In the genomic region with DNA sequence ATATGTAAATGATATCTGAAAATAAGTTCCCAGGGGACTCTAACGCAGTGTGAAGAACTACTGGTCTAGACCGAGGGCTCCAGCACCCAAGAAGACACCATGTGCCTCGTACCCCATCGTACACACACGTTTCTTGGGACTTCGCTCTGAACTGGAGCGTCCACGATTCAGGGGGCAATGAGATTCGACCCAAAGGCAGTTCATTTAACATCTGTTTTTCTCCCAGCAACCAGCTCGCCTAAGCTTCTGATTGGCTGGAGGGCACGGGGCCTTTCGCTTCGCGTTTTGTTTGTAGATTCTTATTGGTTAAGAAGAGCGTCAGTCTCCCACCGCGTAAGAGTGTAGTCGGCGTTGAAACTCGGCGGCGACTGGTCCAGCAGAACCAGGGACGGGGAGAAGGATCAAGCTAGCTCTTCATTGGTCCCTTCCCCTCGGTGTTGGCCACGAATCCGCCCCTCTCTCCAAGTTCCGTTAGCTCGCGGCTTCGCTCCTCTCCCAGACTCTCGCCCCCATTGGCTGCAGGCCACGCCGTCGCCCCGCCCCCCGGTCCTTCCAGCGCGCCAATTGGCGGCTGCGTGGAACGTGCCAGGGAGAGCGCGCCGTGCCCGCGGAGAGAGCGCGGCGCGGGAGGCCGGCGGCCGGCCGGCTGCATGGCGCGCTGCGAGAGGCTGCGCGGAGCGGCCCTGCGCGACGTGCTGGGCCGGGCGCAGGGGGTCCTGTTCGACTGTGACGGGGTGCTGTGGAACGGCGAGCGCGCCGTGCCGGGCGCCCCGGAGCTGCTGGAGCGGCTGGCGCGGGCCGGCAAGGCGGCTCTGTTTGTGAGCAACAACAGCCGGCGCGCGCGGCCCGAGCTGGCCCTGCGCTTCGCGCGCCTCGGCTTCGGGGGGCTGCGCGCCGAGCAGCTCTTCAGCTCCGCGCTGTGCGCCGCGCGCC, we compare ENCODE assay signal across 1 cellular context.
TF ChIP-seq lines count a peak whose summit lies in the region.

A gene with protein sequence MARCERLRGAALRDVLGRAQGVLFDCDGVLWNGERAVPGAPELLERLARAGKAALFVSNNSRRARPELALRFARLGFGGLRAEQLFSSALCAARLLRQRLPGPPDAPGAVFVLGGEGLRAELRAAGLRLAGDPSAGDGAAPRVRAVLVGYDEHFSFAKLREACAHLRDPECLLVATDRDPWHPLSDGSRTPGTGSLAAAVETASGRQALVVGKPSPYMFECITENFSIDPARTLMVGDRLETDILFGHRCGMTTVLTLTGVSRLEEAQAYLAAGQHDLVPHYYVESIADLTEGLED (plus strand): TSS at position 591 of the 933 bp plus-strand sequence. CDS start 60 bp downstream, at position 651.

TF ChIP-seq in K562, 482 proteins besides CTCF, POLR2A, EP300 and RAD21 (continued from another document and continues in another):
- TF ChIP-seq, protein P1, sequence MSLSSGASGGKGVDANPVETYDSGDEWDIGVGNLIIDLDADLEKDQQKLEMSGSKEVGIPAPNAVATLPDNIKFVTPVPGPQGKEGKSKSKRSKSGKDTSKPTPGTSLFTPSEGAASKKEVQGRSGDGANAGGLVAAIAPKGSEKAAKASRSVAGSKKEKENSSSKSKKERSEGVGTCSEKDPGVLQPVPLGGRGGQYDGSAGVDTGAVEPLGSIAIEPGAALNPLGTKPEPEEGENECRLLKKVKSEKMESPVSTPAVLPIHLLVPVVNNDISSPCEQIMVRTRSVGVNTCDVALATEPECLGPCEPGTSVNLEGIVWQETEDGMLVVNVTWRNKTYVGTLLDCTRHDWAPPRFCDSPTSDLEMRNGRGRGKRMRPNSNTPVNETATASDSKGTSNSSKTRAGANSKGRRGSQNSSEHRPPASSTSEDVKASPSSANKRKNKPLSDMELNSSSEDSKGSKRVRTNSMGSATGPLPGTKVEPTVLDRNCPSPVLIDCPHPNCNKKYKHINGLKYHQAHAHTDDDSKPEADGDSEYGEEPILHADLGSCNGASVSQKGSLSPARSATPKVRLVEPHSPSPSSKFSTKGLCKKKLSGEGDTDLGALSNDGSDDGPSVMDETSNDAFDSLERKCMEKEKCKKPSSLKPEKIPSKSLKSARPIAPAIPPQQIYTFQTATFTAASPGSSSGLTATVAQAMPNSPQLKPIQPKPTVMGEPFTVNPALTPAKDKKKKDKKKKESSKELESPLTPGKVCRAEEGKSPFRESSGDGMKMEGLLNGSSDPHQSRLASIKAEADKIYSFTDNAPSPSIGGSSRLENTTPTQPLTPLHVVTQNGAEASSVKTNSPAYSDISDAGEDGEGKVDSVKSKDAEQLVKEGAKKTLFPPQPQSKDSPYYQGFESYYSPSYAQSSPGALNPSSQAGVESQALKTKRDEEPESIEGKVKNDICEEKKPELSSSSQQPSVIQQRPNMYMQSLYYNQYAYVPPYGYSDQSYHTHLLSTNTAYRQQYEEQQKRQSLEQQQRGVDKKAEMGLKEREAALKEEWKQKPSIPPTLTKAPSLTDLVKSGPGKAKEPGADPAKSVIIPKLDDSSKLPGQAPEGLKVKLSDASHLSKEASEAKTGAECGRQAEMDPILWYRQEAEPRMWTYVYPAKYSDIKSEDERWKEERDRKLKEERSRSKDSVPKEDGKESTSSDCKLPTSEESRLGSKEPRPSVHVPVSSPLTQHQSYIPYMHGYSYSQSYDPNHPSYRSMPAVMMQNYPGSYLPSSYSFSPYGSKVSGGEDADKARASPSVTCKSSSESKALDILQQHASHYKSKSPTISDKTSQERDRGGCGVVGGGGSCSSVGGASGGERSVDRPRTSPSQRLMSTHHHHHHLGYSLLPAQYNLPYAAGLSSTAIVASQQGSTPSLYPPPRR (CRISPR knock-in tag; IDR thresholded peaks at IDR 0.05; ENCODE audit: borderline replicate concordance), result no peak
- peak; percentile 66; the same call in 1 of the 2 replicates for TF ChIP-seq POLR2H (tag; IDR thresholded peaks at IDR 0.05; ENCODE audit: low read depth)
- TF ChIP-seq NR3C1 (CRISPR knock-in tag; IDR thresholded peaks at IDR 0.05), result no peak
- TF ChIP-seq, protein P2, sequence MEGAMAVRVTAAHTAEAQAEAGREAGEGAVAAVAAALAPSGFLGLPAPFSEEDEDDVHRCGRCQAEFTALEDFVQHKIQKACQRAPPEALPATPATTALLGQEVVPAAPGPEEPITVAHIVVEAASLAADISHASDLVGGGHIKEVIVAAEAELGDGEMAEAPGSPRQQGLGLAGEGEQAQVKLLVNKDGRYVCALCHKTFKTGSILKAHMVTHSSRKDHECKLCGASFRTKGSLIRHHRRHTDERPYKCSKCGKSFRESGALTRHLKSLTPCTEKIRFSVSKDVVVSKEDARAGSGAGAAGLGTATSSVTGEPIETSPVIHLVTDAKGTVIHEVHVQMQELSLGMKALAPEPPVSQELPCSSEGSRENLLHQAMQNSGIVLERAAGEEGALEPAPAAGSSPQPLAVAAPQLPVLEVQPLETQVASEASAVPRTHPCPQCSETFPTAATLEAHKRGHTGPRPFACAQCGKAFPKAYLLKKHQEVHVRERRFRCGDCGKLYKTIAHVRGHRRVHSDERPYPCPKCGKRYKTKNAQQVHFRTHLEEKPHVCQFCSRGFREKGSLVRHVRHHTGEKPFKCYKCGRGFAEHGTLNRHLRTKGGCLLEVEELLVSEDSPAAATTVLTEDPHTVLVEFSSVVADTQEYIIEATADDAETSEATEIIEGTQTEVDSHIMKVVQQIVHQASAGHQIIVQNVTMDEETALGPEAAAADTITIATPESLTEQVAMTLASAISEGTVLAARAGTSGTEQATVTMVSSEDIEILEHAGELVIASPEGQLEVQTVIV (CRISPR knock-in tag; IDR thresholded peaks at IDR 0.05; ENCODE audit: borderline replicate concordance), result no peak
- TF ChIP-seq MEIS2 (IDR thresholded peaks at IDR 0.05; ENCODE audit: partially characterized antibody), result no peak
- no peak for TF ChIP-seq DDX20 (tag; IDR thresholded peaks at IDR 0.05; ENCODE audit: low read depth)
- TF ChIP-seq ZNF695 (CRISPR knock-in tag; IDR thresholded peaks at IDR 0.05), result no peak
- TF ChIP-seq PHB (CRISPR knock-in tag; IDR thresholded peaks at IDR 0.05), result no peak
- TF ChIP-seq GABPA (tag; conservative IDR thresholded peaks at IDR 0.05; ENCODE audit: low read depth), result peak; percentile 61
- TF ChIP-seq ESRRA (IDR thresholded peaks at IDR 0.05; ENCODE audit: borderline replicate concordance, low read depth), result no peak
- no peak for TF ChIP-seq KHSRP (IDR thresholded peaks at IDR 0.05)
- TF ChIP-seq CHD4 (IDR thresholded peaks at IDR 0.05; ENCODE audit: insufficient read depth, insufficient replicate concordance, low read depth, low read length, poor library complexity, severe bottlenecking), result no peak
- TF ChIP-seq POLR3G (IDR thresholded peaks at IDR 0.05; ENCODE audit: extremely low read depth, insufficient read length, insufficient replicate concordance), result no peak
- no peak for TF ChIP-seq ZNF764 (CRISPR knock-in tag; IDR thresholded peaks at IDR 0.05; ENCODE audit: low read depth)
- TF ChIP-seq RUNX1 (IDR thresholded peaks at IDR 0.05; ENCODE audit: low read depth), result no peak
- TF ChIP-seq CBX2 (IDR thresholded peaks at IDR 0.05; ENCODE audit: insufficient read depth, low read length, poor library complexity, severe bottlenecking), result no peak
- TF ChIP-seq, protein P3, sequence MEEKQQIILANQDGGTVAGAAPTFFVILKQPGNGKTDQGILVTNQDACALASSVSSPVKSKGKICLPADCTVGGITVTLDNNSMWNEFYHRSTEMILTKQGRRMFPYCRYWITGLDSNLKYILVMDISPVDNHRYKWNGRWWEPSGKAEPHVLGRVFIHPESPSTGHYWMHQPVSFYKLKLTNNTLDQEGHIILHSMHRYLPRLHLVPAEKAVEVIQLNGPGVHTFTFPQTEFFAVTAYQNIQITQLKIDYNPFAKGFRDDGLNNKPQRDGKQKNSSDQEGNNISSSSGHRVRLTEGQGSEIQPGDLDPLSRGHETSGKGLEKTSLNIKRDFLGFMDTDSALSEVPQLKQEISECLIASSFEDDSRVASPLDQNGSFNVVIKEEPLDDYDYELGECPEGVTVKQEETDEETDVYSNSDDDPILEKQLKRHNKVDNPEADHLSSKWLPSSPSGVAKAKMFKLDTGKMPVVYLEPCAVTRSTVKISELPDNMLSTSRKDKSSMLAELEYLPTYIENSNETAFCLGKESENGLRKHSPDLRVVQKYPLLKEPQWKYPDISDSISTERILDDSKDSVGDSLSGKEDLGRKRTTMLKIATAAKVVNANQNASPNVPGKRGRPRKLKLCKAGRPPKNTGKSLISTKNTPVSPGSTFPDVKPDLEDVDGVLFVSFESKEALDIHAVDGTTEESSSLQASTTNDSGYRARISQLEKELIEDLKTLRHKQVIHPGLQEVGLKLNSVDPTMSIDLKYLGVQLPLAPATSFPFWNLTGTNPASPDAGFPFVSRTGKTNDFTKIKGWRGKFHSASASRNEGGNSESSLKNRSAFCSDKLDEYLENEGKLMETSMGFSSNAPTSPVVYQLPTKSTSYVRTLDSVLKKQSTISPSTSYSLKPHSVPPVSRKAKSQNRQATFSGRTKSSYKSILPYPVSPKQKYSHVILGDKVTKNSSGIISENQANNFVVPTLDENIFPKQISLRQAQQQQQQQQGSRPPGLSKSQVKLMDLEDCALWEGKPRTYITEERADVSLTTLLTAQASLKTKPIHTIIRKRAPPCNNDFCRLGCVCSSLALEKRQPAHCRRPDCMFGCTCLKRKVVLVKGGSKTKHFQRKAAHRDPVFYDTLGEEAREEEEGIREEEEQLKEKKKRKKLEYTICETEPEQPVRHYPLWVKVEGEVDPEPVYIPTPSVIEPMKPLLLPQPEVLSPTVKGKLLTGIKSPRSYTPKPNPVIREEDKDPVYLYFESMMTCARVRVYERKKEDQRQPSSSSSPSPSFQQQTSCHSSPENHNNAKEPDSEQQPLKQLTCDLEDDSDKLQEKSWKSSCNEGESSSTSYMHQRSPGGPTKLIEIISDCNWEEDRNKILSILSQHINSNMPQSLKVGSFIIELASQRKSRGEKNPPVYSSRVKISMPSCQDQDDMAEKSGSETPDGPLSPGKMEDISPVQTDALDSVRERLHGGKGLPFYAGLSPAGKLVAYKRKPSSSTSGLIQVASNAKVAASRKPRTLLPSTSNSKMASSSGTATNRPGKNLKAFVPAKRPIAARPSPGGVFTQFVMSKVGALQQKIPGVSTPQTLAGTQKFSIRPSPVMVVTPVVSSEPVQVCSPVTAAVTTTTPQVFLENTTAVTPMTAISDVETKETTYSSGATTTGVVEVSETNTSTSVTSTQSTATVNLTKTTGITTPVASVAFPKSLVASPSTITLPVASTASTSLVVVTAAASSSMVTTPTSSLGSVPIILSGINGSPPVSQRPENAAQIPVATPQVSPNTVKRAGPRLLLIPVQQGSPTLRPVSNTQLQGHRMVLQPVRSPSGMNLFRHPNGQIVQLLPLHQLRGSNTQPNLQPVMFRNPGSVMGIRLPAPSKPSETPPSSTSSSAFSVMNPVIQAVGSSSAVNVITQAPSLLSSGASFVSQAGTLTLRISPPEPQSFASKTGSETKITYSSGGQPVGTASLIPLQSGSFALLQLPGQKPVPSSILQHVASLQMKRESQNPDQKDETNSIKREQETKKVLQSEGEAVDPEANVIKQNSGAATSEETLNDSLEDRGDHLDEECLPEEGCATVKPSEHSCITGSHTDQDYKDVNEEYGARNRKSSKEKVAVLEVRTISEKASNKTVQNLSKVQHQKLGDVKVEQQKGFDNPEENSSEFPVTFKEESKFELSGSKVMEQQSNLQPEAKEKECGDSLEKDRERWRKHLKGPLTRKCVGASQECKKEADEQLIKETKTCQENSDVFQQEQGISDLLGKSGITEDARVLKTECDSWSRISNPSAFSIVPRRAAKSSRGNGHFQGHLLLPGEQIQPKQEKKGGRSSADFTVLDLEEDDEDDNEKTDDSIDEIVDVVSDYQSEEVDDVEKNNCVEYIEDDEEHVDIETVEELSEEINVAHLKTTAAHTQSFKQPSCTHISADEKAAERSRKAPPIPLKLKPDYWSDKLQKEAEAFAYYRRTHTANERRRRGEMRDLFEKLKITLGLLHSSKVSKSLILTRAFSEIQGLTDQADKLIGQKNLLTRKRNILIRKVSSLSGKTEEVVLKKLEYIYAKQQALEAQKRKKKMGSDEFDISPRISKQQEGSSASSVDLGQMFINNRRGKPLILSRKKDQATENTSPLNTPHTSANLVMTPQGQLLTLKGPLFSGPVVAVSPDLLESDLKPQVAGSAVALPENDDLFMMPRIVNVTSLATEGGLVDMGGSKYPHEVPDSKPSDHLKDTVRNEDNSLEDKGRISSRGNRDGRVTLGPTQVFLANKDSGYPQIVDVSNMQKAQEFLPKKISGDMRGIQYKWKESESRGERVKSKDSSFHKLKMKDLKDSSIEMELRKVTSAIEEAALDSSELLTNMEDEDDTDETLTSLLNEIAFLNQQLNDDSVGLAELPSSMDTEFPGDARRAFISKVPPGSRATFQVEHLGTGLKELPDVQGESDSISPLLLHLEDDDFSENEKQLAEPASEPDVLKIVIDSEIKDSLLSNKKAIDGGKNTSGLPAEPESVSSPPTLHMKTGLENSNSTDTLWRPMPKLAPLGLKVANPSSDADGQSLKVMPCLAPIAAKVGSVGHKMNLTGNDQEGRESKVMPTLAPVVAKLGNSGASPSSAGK (IDR thresholded peaks at IDR 0.05), result peak; percentile 77
- TF ChIP-seq CREB1 (IDR thresholded peaks at IDR 0.05), result peak; percentile 78
- peak; percentile 73 for TF ChIP-seq CREB1 (CRISPR knock-in tag; IDR thresholded peaks at IDR 0.05)
- no peak for TF ChIP-seq CBFB (CRISPR knock-in tag; IDR thresholded peaks at IDR 0.05)
- no peak for TF ChIP-seq ETS2 (tag; IDR thresholded peaks at IDR 0.05; ENCODE audit: borderline replicate concordance, poor library complexity, severe bottlenecking)
- no peak for TF ChIP-seq ZFPM2 (CRISPR knock-in tag; IDR thresholded peaks at IDR 0.05)
- TF ChIP-seq GTF2E2 (tag; IDR thresholded peaks at IDR 0.05), result no peak
- TF ChIP-seq, protein P4, sequence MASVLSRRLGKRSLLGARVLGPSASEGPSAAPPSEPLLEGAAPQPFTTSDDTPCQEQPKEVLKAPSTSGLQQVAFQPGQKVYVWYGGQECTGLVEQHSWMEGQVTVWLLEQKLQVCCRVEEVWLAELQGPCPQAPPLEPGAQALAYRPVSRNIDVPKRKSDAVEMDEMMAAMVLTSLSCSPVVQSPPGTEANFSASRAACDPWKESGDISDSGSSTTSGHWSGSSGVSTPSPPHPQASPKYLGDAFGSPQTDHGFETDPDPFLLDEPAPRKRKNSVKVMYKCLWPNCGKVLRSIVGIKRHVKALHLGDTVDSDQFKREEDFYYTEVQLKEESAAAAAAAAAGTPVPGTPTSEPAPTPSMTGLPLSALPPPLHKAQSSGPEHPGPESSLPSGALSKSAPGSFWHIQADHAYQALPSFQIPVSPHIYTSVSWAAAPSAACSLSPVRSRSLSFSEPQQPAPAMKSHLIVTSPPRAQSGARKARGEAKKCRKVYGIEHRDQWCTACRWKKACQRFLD (CRISPR knock-in tag; IDR thresholded peaks at IDR 0.05), result 0 out of 2 replicates have a peak, but pooled peaks have one; percentile 25
- TF ChIP-seq, protein P5, sequence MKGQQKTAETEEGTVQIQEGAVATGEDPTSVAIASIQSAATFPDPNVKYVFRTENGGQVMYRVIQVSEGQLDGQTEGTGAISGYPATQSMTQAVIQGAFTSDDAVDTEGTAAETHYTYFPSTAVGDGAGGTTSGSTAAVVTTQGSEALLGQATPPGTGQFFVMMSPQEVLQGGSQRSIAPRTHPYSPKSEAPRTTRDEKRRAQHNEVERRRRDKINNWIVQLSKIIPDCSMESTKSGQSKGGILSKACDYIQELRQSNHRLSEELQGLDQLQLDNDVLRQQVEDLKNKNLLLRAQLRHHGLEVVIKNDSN (CRISPR knock-in tag; IDR thresholded peaks at IDR 0.05), result peak; percentile 58
- TF ChIP-seq ATF1 (CRISPR knock-in tag; IDR thresholded peaks at IDR 0.05), result no peak
- peak; percentile 97 for TF ChIP-seq ATF1 (tag; IDR thresholded peaks at IDR 0.05)
- TF ChIP-seq SIN3A (IDR thresholded peaks at IDR 0.05; ENCODE audit: borderline replicate concordance in 2 of 2, control insufficient read depth in 1 of 2, low read depth in 2 of 2, low read length in 2 of 2), result no peak
- no peak for TF ChIP-seq PHB2 (IDR thresholded peaks at IDR 0.05; ENCODE audit: low read depth)
- no peak for TF ChIP-seq XRCC3 (IDR thresholded peaks at IDR 0.05)
- TF ChIP-seq CREBBP (IDR thresholded peaks at IDR 0.05; ENCODE audit: low read depth, low read length), result no peak
